1 cellular context compared by ENCODE assay signal in the genomic region with DNA sequence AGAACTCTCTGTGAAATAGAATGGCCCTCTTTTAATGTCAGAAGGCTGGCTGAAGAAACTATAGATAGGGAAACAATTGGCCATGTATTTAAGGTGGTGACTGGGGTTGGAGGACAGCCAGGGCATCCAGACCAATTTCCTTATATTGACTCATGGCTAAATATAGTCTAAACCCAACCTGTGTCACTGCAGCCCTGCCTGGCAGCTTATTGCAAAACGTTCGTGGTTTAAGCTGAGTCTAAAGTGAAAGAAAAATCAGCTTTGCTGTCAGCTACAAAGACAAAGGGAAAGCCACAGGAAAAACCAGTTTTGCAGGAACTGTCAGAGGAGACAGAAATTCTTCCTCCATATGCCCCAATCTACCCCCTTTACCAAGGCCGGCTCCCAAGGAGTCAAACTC.
TF ChIP-seq lines count a peak whose summit lies in the region.

No MANE protein-coding gene starts in this region.

TF ChIP-seq in GM23338, 12 proteins besides CTCF, POLR2A, EP300 and RAD21 (continued from another document):
- TF ChIP-seq, protein P1, sequence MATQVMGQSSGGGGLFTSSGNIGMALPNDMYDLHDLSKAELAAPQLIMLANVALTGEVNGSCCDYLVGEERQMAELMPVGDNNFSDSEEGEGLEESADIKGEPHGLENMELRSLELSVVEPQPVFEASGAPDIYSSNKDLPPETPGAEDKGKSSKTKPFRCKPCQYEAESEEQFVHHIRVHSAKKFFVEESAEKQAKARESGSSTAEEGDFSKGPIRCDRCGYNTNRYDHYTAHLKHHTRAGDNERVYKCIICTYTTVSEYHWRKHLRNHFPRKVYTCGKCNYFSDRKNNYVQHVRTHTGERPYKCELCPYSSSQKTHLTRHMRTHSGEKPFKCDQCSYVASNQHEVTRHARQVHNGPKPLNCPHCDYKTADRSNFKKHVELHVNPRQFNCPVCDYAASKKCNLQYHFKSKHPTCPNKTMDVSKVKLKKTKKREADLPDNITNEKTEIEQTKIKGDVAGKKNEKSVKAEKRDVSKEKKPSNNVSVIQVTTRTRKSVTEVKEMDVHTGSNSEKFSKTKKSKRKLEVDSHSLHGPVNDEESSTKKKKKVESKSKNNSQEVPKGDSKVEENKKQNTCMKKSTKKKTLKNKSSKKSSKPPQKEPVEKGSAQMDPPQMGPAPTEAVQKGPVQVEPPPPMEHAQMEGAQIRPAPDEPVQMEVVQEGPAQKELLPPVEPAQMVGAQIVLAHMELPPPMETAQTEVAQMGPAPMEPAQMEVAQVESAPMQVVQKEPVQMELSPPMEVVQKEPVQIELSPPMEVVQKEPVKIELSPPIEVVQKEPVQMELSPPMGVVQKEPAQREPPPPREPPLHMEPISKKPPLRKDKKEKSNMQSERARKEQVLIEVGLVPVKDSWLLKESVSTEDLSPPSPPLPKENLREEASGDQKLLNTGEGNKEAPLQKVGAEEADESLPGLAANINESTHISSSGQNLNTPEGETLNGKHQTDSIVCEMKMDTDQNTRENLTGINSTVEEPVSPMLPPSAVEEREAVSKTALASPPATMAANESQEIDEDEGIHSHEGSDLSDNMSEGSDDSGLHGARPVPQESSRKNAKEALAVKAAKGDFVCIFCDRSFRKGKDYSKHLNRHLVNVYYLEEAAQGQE (IDR thresholded peaks at IDR 0.05; ENCODE audit: unreplicated experiment): no peak
- TF ChIP-seq, protein P2, sequence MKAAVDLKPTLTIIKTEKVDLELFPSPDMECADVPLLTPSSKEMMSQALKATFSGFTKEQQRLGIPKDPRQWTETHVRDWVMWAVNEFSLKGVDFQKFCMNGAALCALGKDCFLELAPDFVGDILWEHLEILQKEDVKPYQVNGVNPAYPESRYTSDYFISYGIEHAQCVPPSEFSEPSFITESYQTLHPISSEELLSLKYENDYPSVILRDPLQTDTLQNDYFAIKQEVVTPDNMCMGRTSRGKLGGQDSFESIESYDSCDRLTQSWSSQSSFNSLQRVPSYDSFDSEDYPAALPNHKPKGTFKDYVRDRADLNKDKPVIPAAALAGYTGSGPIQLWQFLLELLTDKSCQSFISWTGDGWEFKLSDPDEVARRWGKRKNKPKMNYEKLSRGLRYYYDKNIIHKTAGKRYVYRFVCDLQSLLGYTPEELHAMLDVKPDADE (IDR thresholded peaks at IDR 0.05): no peak
- TF ChIP-seq ZNF114 (CRISPR knock-in tag; IDR thresholded peaks at IDR 0.05) (no peak), POLR2AphosphoS5 (IDR thresholded peaks at IDR 0.05; ENCODE audit: low read depth) (no peak)
